Comparison of ENCODE assay signal across 8 cellular contexts in the genomic region with DNA sequence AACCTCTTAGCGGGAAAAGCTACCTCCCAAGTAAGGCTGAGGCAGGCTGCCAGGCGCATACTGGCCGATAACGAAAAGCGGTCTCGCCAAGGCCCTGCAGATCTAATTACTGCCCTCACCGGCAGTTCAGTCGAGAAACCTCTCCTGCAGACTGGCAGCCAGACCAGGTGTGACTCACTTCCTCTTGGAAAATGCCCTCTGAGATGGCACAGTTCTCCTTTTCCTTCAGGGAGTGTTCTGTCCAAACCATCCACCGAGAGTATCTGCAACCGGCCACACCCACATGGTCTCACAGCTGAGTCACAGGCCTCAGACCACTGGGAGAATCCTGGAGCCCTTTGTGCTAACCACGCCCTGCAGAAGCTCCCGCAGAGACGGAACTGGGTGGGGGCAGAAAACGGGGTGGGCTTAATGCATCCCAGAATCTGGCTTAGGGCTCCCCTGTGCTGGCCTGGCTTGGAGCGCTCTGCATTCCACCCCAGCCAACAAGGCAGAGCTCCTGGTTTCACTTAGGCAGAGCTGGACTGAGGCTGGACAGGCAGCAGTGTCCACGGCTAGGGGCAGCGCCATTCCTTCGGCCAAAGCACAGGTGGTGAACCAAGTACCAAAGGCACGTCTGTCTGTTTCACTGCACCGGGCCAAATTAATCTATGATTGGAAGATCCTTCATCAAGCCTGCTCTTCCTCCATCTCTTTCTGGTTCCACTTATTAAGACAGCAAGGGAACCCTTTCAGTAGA. TPM values are rescaled to one million over a fixed set of nuclear protein-coding genes. Genes with fewer than 3 reads are reported as not detected.
DNase-seq lines count a peak whose midpoint lies in the region; ATAC-seq, FAIRE-seq and TF ChIP-seq lines count a peak whose summit lies in the region.

No MANE protein-coding gene starts in this region.

- ATAC-seq in HepG2 (peak; percentile 70), HG03378 (IDR thresholded peaks at IDR 0.05; ENCODE audit: unreplicated experiment) (no peak)

- intact Hi-C loops in dendritic cell treated with granulocyte-macrophage colony-stimulating factor and Interleukin-4, amounts not matched to agents 40 ng/mL and 50 ng/mL, for 4 days (cut with micrococcal nuclease): no loop called here
- intact Hi-C loops in HepG2 (cut with micrococcal nuclease; ENCODE audit: unreplicated experiment): no loop called here

- in situ Hi-C loops in HepG2 (cut with HindIII; ENCODE audit: extremely low pct_ligation_motif_present, low pct_unique_long_range_greater_than_20kb): no loop called here

- peak; percentile 56 for FAIRE-seq in HepG2 (lab: Jason Lieb, UNC)

- POLR2A ChIA-PET in HepG2 (lab: Yijun Ruan, JAX): interaction anchor here (0.7 to 2.7 kb wide), 5 partner anchors 9 to 84 kb away, joined by 3 to 19 read pairs (median 4); a partner anchor contains a TSS

- H3K36me3 Mint-ChIP-seq in dendritic cell treated with granulocyte-macrophage colony-stimulating factor and Interleukin-4, amounts not matched to agents 40 ng/mL and 50 ng/mL, for 4 days (ENCODE audit: low read depth): peaks cover 51% of the 10 kb centered on the region

- no peak for TF ChIP-seq EP300 in HepG2 (IDR thresholded peaks at IDR 0.05; ENCODE audit: low read depth in 2 of 2, low read length in 2 of 2)
- no peak for TF ChIP-seq EP300 in HepG2 (CRISPR knock-in tag; IDR thresholded peaks at IDR 0.05; ENCODE audit: borderline replicate concordance)

- peak overlapping the region; percentile 93 for H3K4me3 Mint-ChIP-seq in dendritic cell treated with granulocyte-macrophage colony-stimulating factor and Interleukin-4, amounts not matched to agents 40 ng/mL and 50 ng/mL, for 4 days

- H3K27ac ChIP-seq in HepG2 (ENCODE audit: extremely low read length, insufficient read depth, low read length): peak overlapping the region; percentile 50
- peak overlapping the region; percentile 84 for H3K27ac ChIP-seq in stomach smooth muscle (ENCODE audit: low read length)

- TF ChIP-seq CTCF in AG10803 (conservative IDR thresholded peaks at IDR 0.05; ENCODE audit: low read length): no peak
- TF ChIP-seq CTCF in HepG2 (CRISPR knock-in tag; IDR thresholded peaks at IDR 0.05): no peak

- H3K79me2 ChIP-seq in HepG2 (ENCODE audit: insufficient read depth, low read length): peaks cover 53% of the 10 kb centered on the region

- peaks cover 60% of the 10 kb centered on the region for H3K4me1 Mint-ChIP-seq in dendritic cell treated with granulocyte-macrophage colony-stimulating factor and Interleukin-4, amounts not matched to agents 40 ng/mL and 50 ng/mL, for 4 days (ENCODE audit: low read depth)

- DNase-seq in AG10803 (ENCODE audit: low read depth) (peak; percentile 94), HS-5 (ENCODE audit: low read depth) (peak; percentile 98), SW480 (ENCODE audit: low spot score) (peak; percentile 99), HepG2 (ENCODE audit: low spot score) (peak; percentile 73), AML-193 (lab: John Stamatoyannopoulos, UW) (no peak)

- TSS peak; percentile 51 for BruUV-seq in HepG2 (replicated peaks; lab: Mats Ljungman, UMichigan)

- no peaks in the 10 kb centered on the region for H3K27me3 Mint-ChIP-seq in dendritic cell treated with granulocyte-macrophage colony-stimulating factor and Interleukin-4, amounts not matched to agents 40 ng/mL and 50 ng/mL, for 4 days

- peak overlapping the region; percentile 94 for H3K4me2 ChIP-seq in HepG2 (ENCODE audit: low read depth, low read length)

- peaks cover 3% of the 10 kb centered on the region in 2 experiments; a peak in 1 of 5 replicates for H3K36me3 ChIP-seq in HepG2 (replicated peaks in 1 of 2; ENCODE audit: control insufficient read depth in 1 of 2, insufficient read depth in 2 of 2, low read length in 2 of 2)
- H3K36me3 ChIP-seq in stomach smooth muscle (ENCODE audit: control insufficient read depth in 2 of 2, insufficient read depth in 2 of 2, low read length in 2 of 2): no peaks in the 10 kb centered on the region

- H3K9me3 Mint-ChIP-seq in dendritic cell treated with granulocyte-macrophage colony-stimulating factor and Interleukin-4, amounts not matched to agents 40 ng/mL and 50 ng/mL, for 4 days: no peaks in the 10 kb centered on the region

- no peak for TF ChIP-seq RAD21 in HepG2 (CRISPR knock-in tag; IDR thresholded peaks at IDR 0.05)

- no peak overlapping the region for H2AFZ ChIP-seq in HepG2 (ENCODE audit: low read length)

- H4K20me1 ChIP-seq in HepG2 (ENCODE audit: insufficient read depth, low read length): peaks cover 24% of the 10 kb centered on the region

- H3K9me3 ChIP-seq in HepG2 (ENCODE audit: low read length) (no peaks in the 10 kb centered on the region), stomach smooth muscle (ENCODE audit: control insufficient read depth in 2 of 2, low read length in 2 of 2) (no peaks in the 10 kb centered on the region)

- 0% methylated on average over 9 of the region's 20 CpGs for WGBS in HepG2 (ENCODE audit: low lambda C conversion rate)

- CTCF ChIA-PET in HepG2 (lab: Yijun Ruan, JAX; ENCODE audit: low intra/inter-chr PET ratio, low total read pairs): no interaction called here

- H3K27me3 ChIP-seq in HepG2 (ENCODE audit: control insufficient read depth in 1 of 2, insufficient read depth in 2 of 2, low read length in 2 of 2): no peaks in the 10 kb centered on the region; a peak in 1 of 5 replicates
- no peaks in the 10 kb centered on the region for H3K27me3 ChIP-seq in stomach smooth muscle (ENCODE audit: control insufficient read depth in 1 of 2, insufficient read depth in 2 of 2, low read length in 2 of 2)

- peak overlapping the region; percentile 96 for H3K4me3 ChIP-seq in AG10803 (ENCODE audit: low read length)
- H3K4me3 ChIP-seq in HepG2 (replicated peaks in 1 of 3; ENCODE audit: insufficient read depth in 1 of 3, low read depth in 2 of 3, low read length in 3 of 3): peak overlapping the region; percentile 69 to 89 (median 81)
- peak overlapping the region; percentile 60 to 91 for H3K4me3 ChIP-seq in stomach smooth muscle (ENCODE audit: low read length in 2 of 2)

- H3K9ac ChIP-seq in HepG2 (ENCODE audit: insufficient read depth, low read depth, low read length) (peak overlapping the region; percentile 71), stomach smooth muscle (ENCODE audit: low read length in 2 of 2) (peak overlapping the region; percentile 64 to 88)

- H3K27ac Mint-ChIP-seq in dendritic cell treated with granulocyte-macrophage colony-stimulating factor and Interleukin-4, amounts not matched to agents 40 ng/mL and 50 ng/mL, for 4 days: peak overlapping the region; percentile 97

- no peak for TF ChIP-seq POLR2A in HepG2 (IDR thresholded peaks at IDR 0.05; ENCODE audit: insufficient read depth in 1 of 2, low read depth in 2 of 2, low read length in 2 of 2)

- H3K4me1 ChIP-seq in HepG2 (ENCODE audit: insufficient read depth, low read length) (peaks cover 69% of the 10 kb centered on the region), stomach smooth muscle (ENCODE audit: control insufficient read depth, insufficient read depth, low read length) (peaks cover 51% of the 10 kb centered on the region)

RNA-seq across cellular contexts. Expression of a gene that starts 1.1 kb away (rescaled TPM):
- total RNA-seq in HepG2 (2016; rRNA removed; fragmentation: Illumina TruSeq; extraction: Trizol): 16.8 and 25.6 TPM in 2 replicates
- total RNA-seq in HepG2 (2016; cell fraction: cytosol; rRNA removed; fragmentation: Illumina TruSeq; extraction: Trizol; ENCODE audit: low read depth): 11.2 and 14.8 TPM in 2 replicates
- total RNA-seq in HepG2 (2016; cell fraction: insoluble cytoplasmic fraction; rRNA removed; fragmentation: Illumina TruSeq; extraction: Trizol): 16.6 and 20.0 TPM in 2 replicates
- total RNA-seq in HepG2 (2016; cell fraction: membrane; rRNA removed; fragmentation: Illumina TruSeq; extraction: Trizol): 11.0 and 15.4 TPM in 2 replicates
- total RNA-seq in HepG2 (2016; cell fraction: nucleus; rRNA removed; fragmentation: Illumina TruSeq; extraction: Trizol): 9.2 and 9.3 TPM in 2 replicates
- 21.2 and 28.7 TPM in 2 replicates for polyA plus RNA-seq in HepG2 (2011; rRNA removed)
- polyA plus RNA-seq in HepG2 (2011; cell fraction: cytosol; rRNA removed): 20.0 and 23.9 TPM in 2 replicates
- 4.5 and 6.8 TPM in 2 replicates for polyA plus RNA-seq in HepG2 (2011; cell fraction: nucleus; rRNA removed)
- polyA plus RNA-seq in HepG2 (2012): 83.4 and 162 TPM in 2 replicates
- 40.3 and 56.7 TPM in 2 replicates for polyA plus RNA-seq in HepG2 (2016; cell fraction: cytosol; fragmentation: Illumina TruSeq; extraction: Trizol; ENCODE audit: low read depth)
- polyA plus RNA-seq in HepG2 (2016; cell fraction: insoluble cytoplasmic fraction; fragmentation: Illumina TruSeq; extraction: Trizol; ENCODE audit: low read depth): 59.5 and 63.7 TPM in 2 replicates
- 33.3 and 43.6 TPM in 2 replicates for polyA plus RNA-seq in HepG2 (2016; cell fraction: membrane; fragmentation: Illumina TruSeq; extraction: Trizol; ENCODE audit: low read depth)
- polyA plus RNA-seq in HepG2 (2016; cell fraction: nucleus; fragmentation: Illumina TruSeq; extraction: Trizol; ENCODE audit: insufficient read depth, low read depth): 26.6 and 31.6 TPM in 2 replicates
- 10.2 and 42.1 TPM in 2 replicates for polyA minus RNA-seq in HepG2 (2011; rRNA and poly(A)+ RNA removed; ENCODE audit: low replicate concordance)
- 51.8 and 64.0 TPM in 2 replicates for polyA minus RNA-seq in HepG2 (2011; cell fraction: cytosol; rRNA and poly(A)+ RNA removed)
- 12.5 and 18.9 TPM in 2 replicates for polyA minus RNA-seq in HepG2 (2011; cell fraction: nucleus; rRNA and poly(A)+ RNA removed)

RNA-seq across cellular contexts. Expression of a gene that starts 44.3 kb away (rescaled TPM):
- 5.9 and 6.6 TPM in 2 replicates for total RNA-seq in HepG2 (2016; rRNA removed; fragmentation: Illumina TruSeq; extraction: Trizol)
- 1.3 and 3.2 TPM in 2 replicates for total RNA-seq in HepG2 (2016; cell fraction: cytosol; rRNA removed; fragmentation: Illumina TruSeq; extraction: Trizol; ENCODE audit: low read depth)
- 4.3 and 7.0 TPM in 2 replicates for total RNA-seq in HepG2 (2016; cell fraction: insoluble cytoplasmic fraction; rRNA removed; fragmentation: Illumina TruSeq; extraction: Trizol)
- total RNA-seq in HepG2 (2016; cell fraction: membrane; rRNA removed; fragmentation: Illumina TruSeq; extraction: Trizol): 3.4 and 3.6 TPM in 2 replicates
- total RNA-seq in HepG2 (2016; cell fraction: nucleus; rRNA removed; fragmentation: Illumina TruSeq; extraction: Trizol): 1.3 and 2.0 TPM in 2 replicates
- polyA plus RNA-seq in HepG2 (2011; rRNA removed): 32.5 and 34.4 TPM in 2 replicates
- polyA plus RNA-seq in HepG2 (2011; cell fraction: cytosol; rRNA removed): 34.2 and 35.0 TPM in 2 replicates
- polyA plus RNA-seq in HepG2 (2011; cell fraction: nucleus; rRNA removed): 3.5 and 6.0 TPM in 2 replicates
- polyA plus RNA-seq in HepG2 (2012): 12.4 and 19.5 TPM in 2 replicates
- 10.8 and 13.7 TPM in 2 replicates for polyA plus RNA-seq in HepG2 (2016; cell fraction: cytosol; fragmentation: Illumina TruSeq; extraction: Trizol; ENCODE audit: low read depth)
- polyA plus RNA-seq in HepG2 (2016; cell fraction: insoluble cytoplasmic fraction; fragmentation: Illumina TruSeq; extraction: Trizol; ENCODE audit: low read depth): 24.8 and 27.8 TPM in 2 replicates
- 11.2 and 13.6 TPM in 2 replicates for polyA plus RNA-seq in HepG2 (2016; cell fraction: membrane; fragmentation: Illumina TruSeq; extraction: Trizol; ENCODE audit: low read depth)
- polyA plus RNA-seq in HepG2 (2016; cell fraction: nucleus; fragmentation: Illumina TruSeq; extraction: Trizol; ENCODE audit: insufficient read depth, low read depth): 8.1 and 10.6 TPM in 2 replicates
- polyA minus RNA-seq in HepG2 (2011; rRNA and poly(A)+ RNA removed; ENCODE audit: low replicate concordance): 24.1 and 1,581 TPM in 2 replicates
- 14.6 and 16.4 TPM in 2 replicates for polyA minus RNA-seq in HepG2 (2011; cell fraction: cytosol; rRNA and poly(A)+ RNA removed)
- polyA minus RNA-seq in HepG2 (2011; cell fraction: nucleus; rRNA and poly(A)+ RNA removed): 5.2 and 6.7 TPM in 2 replicates

Comparison
In these comparisons a context has a peak if more than half of its experiments do, and no peak if none do; other contexts are left out.
1. DNase-seq: peak in AG10803 (single experiment), HS-5 (single experiment), SW480 (single experiment) and HepG2 (single experiment); none in AML-193 (0 of 2).
2. Peak in every context shown above with its lines, with median percentiles within 50 percentile points of each other: H3K4me3 ChIP-seq.